In genomic region chr3:38247366-38248035, GRCh38 we compare ENCODE assay signal across 10 cellular contexts. TPM values are rescaled to one million over a fixed set of nuclear protein-coding genes. Genes with fewer than 3 reads are reported as not detected.
DNase-seq lines count a peak whose midpoint lies in the region; ATAC-seq and TF ChIP-seq lines count a peak whose summit lies in the region.
"Had no signal": no experiment of that assay in that cellular context is flagged by ENCODE, and none has a peak within 500 bp of the region (broad histone marks: within the 10 kb centered on the region; RNA-seq: fewer than 3 reads in every experiment).

No MANE protein-coding gene starts in this region.

- peaks cover 16% of the 10 kb centered on the region for H3K79me2 ChIP-seq in mammary epithelial cell (ENCODE audit: insufficient read depth, low read length)

- dilution Hi-C loops in IMR-90 (cut with HindIII; ENCODE audit: low sequenced_read_pairs, unreplicated experiment), result no loop called here
- dilution Hi-C loops in mammary epithelial cell (cut with HindIII; ENCODE audit: low sequenced_read_pairs), result loop anchor here (5.0 kb wide), 1 partner anchor 60 kb away; no protein-coding TSS in a partner anchor

- H4K91ac ChIP-seq in IMR-90 (ENCODE audit: insufficient read depth, low read depth, low read length), result no peak overlapping the region

- no peak overlapping the region for H2BK5ac ChIP-seq in IMR-90 (ENCODE audit: low read depth, low read length, poor library complexity, severe bottlenecking)

- no peak overlapping the region for H3K4me3 Mint-ChIP-seq in CD4-positive, alpha-beta memory T cell
- H3K4me3 Mint-ChIP-seq: activated CD4-positive, alpha-beta memory T cell treated with anti-CD3 and anti-CD28 coated beads for 36 hours had no signal

- H3K27ac ChIP-seq in IMR-90 (ENCODE audit: insufficient read depth, low read length) (no peak overlapping the region), mammary epithelial cell (ENCODE audit: insufficient read depth, low read depth, low read length) (peak overlapping the region; percentile 53)
- H3K27ac ChIP-seq in effector memory CD4-positive, alpha-beta T cell (ENCODE audit: insufficient read depth, low read length, poor library complexity, severe bottlenecking), result no peak overlapping the region
- no peak overlapping the region for H3K27ac ChIP-seq in CD4-positive, alpha-beta memory T cell (ENCODE audit: low read depth, low read length)
- H3K27ac ChIP-seq: suprapubic skin had no signal

- no peak overlapping the region for H2BK20ac ChIP-seq in IMR-90 (ENCODE audit: low read depth, low read length)

- DNase-seq in AG08396 (ENCODE audit: low spot score), result peak; percentile 77
- peak; percentile 93 for DNase-seq in IMR-90
- peak; percentile 91 for DNase-seq in mammary epithelial cell
- no peak for DNase-seq in left lobe of liver (ENCODE audit: low spot score)
- no peak for DNase-seq in effector memory CD4-positive, alpha-beta T cell
- no peak for DNase-seq in CD4-positive, alpha-beta memory T cell
- DNase-seq in AML-193 (lab: John Stamatoyannopoulos, UW), result no peak
- no peak for DNase-seq in stimulated activated naive CD4-positive, alpha-beta T cell (lab: John Stamatoyannopoulos, UW)
- DNase-seq: activated CD4-positive, alpha-beta memory T cell treated with anti-CD3 and anti-CD28 coated beads for 36 hours had no signal

- peaks cover 16% of the 10 kb centered on the region for H3K36me3 ChIP-seq in IMR-90 (ENCODE audit: control insufficient read depth, insufficient read depth, low read length)
- peaks cover 34% of the 10 kb centered on the region for H3K36me3 ChIP-seq in mammary epithelial cell (ENCODE audit: insufficient read depth, low read length)
- H3K36me3 ChIP-seq in effector memory CD4-positive, alpha-beta T cell (ENCODE audit: control insufficient read depth, insufficient read depth, low read length), result peaks cover 44% of the 10 kb centered on the region
- H3K36me3 ChIP-seq in CD4-positive, alpha-beta memory T cell (ENCODE audit: insufficient read depth, low read length), result peaks cover 35% of the 10 kb centered on the region

- no peaks in the 10 kb centered on the region for H3K27me3 Mint-ChIP-seq in CD4-positive, alpha-beta memory T cell
- H3K27me3 Mint-ChIP-seq: activated CD4-positive, alpha-beta memory T cell treated with anti-CD3 and anti-CD28 coated beads for 36 hours had no signal

- H2BK120ac ChIP-seq in IMR-90 (ENCODE audit: low read depth, low read length), result no peak overlapping the region

- H2AK9ac ChIP-seq in IMR-90 (replicated peaks; ENCODE audit: low read depth, low read length, poor library complexity), result no peak overlapping the region

- no peak overlapping the region for H2BK15ac ChIP-seq in IMR-90 (ENCODE audit: low read depth, low read length)

- TF ChIP-seq RAD21 in IMR-90 (IDR thresholded peaks at IDR 0.05; ENCODE audit: low read length), result peak; percentile 61

- POLR2A ChIA-PET in IMR-90 (lab: Charles Lee; ENCODE audit: unreplicated experiment), result interaction anchor here (0.7 kb wide), 1 partner anchor 85 kb away, joined by 3 read pairs; no protein-coding TSS in a partner anchor
- POLR2A ChIA-PET in CD4-positive, alpha-beta memory T cell (lab: Charles Lee; ENCODE audit: partially characterized antibody), result no interaction called here

- H4K20me1 ChIP-seq in IMR-90 (ENCODE audit: insufficient read depth, low read length) (peaks cover 5% of the 10 kb centered on the region; the same call in 1 of the 2 replicates), mammary epithelial cell (ENCODE audit: insufficient read depth, low read length) (no peaks in the 10 kb centered on the region)

- peak overlapping the region in 3 of 7 donors; percentile 14 to 61 (median 34) for H3K27ac Mint-ChIP-seq in CD4-positive, alpha-beta memory T cell
- H3K27ac Mint-ChIP-seq: activated CD4-positive, alpha-beta memory T cell treated with anti-CD3 and anti-CD28 coated beads for 36 hours had no signal

- peaks cover 0 to 4% (median 0%) of the 10 kb centered on the region in 4 donors for H3K4me1 Mint-ChIP-seq in CD4-positive, alpha-beta memory T cell

- in situ Hi-C loops in IMR-90 (cut with MboI; ENCODE audit: low sequenced_read_pairs), result no loop called here
- in situ Hi-C loops in mammary epithelial cell (cut with MboI; ENCODE audit: low sequenced_read_pairs in 2 of 2), result no loop called here

- H3K56ac ChIP-seq in IMR-90 (ENCODE audit: extremely low read depth, insufficient read depth, low read length), result no peak overlapping the region

- TF ChIP-seq POLR2A in IMR-90 (IDR thresholded peaks at IDR 0.05; ENCODE audit: low read depth, low read length), result no peak

- peaks cover 49 to 81% of the 10 kb centered on the region in 2 donors for H3K36me3 Mint-ChIP-seq in CD4-positive, alpha-beta memory T cell

- BruUV-seq in IMR-90 (replicated peaks; lab: Mats Ljungman, UMichigan) (no TSS peak), mammary epithelial cell (replicated peaks; lab: Mats Ljungman, UMichigan) (no TSS peak)

- H3K9ac ChIP-seq in IMR-90 (ENCODE audit: low read depth, low read length) (no peak overlapping the region), mammary epithelial cell (ENCODE audit: insufficient read depth, low read length) (no peak overlapping the region)

- peak; percentile 49 for TF ChIP-seq CTCF in IMR-90 (conservative IDR thresholded peaks at IDR 0.05; ENCODE audit: low read depth, low read length)
- TF ChIP-seq CTCF in mammary epithelial cell (conservative IDR thresholded peaks at IDR 0.05 in 1 of 2, IDR thresholded peaks at IDR 0.05 in 1 of 2; ENCODE audit: extremely low read depth in 1 of 2, insufficient read depth in 1 of 2, low read depth in 1 of 2, low read length in 2 of 2), result peak; percentile 31 to 55

- intact Hi-C loops in IMR-90 (cut with micrococcal nuclease), result loop anchor here (2.0 kb wide), 1 partner anchor 111 kb away; the partner anchor contains the start of gene ACAA1
- intact Hi-C loops in mammary epithelial cell (cut with micrococcal nuclease), result loop anchor here (1.0 to 5.0 kb wide), 5 partner anchors 19 to 243 kb away; partner anchors contain the start of gene ACAA1
- intact Hi-C loops in CD4-positive, alpha-beta memory T cell (cut with micrococcal nuclease), result no loop called here

- H4K5ac ChIP-seq in IMR-90 (ENCODE audit: low read depth, low read length), result no peak overlapping the region

- H3K4me3 ChIP-seq in IMR-90 (ENCODE audit: insufficient read depth, low read depth, low read length), result no peak overlapping the region
- H3K4me3 ChIP-seq in mammary epithelial cell (replicated peaks in 1 of 3; ENCODE audit: insufficient read depth in 1 of 3, low read depth in 2 of 3, low read length in 3 of 3), result no peak overlapping the region
- no peak overlapping the region for H3K4me3 ChIP-seq in effector memory CD4-positive, alpha-beta T cell (ENCODE audit: insufficient read depth, low read depth, low read length, poor library complexity, severe bottlenecking)
- H3K4me3 ChIP-seq in CD4-positive, alpha-beta memory T cell (ENCODE audit: low read length in 2 of 2), result no peak overlapping the region
- H3K4me3 ChIP-seq: suprapubic skin had no signal

- H3K4me2 ChIP-seq in IMR-90 (ENCODE audit: low read depth, low read length) (no peak overlapping the region), mammary epithelial cell (ENCODE audit: insufficient read depth, low read depth, low read length) (no peak overlapping the region)

- H3K79me1 ChIP-seq in IMR-90 (ENCODE audit: low read depth in 1 of 2, low read length in 2 of 2), result peaks cover 20 to 24% of the 10 kb centered on the region in 2 experiments

- H3K9me3 ChIP-seq in IMR-90 (ENCODE audit: control insufficient read depth, insufficient read depth, low read length) (no peaks in the 10 kb centered on the region), mammary epithelial cell (replicated peaks; ENCODE audit: insufficient read depth, low read length) (no peaks in the 10 kb centered on the region)
- no peaks in the 10 kb centered on the region for H3K9me3 ChIP-seq in effector memory CD4-positive, alpha-beta T cell (ENCODE audit: control insufficient read depth, low read length)
- no peaks in the 10 kb centered on the region for H3K9me3 ChIP-seq in CD4-positive, alpha-beta memory T cell (ENCODE audit: control insufficient read depth in 1 of 2, low read length in 2 of 2)
- H3K9me3 ChIP-seq: suprapubic skin had no signal

- ATAC-seq in IMR-90 (ENCODE audit: low read depth) (peak; percentile 98), left lobe of liver (peak; percentile 77)

- H2AFZ ChIP-seq in IMR-90 (replicated peaks; ENCODE audit: low read length, poor library complexity) (no peak overlapping the region), mammary epithelial cell (ENCODE audit: low read depth, low read length) (no peak overlapping the region)

- no peak overlapping the region for H3K23ac ChIP-seq in IMR-90 (ENCODE audit: low read depth, low read length)

- H2AK5ac ChIP-seq in IMR-90 (ENCODE audit: low read depth, low read length), result no peak overlapping the region

- H3K4ac ChIP-seq in IMR-90 (ENCODE audit: low read depth, low read length), result no peak overlapping the region

- no peak overlapping the region for H3K18ac ChIP-seq in IMR-90 (ENCODE audit: low read depth, low read length)

- no peaks in the 10 kb centered on the region; the same call in 1 of the 2 replicates for H3K9me1 ChIP-seq in IMR-90 (ENCODE audit: insufficient read depth, low read length)

- H3K4me1 ChIP-seq in IMR-90 (ENCODE audit: control insufficient read depth, insufficient read depth, low read length), result no peaks in the 10 kb centered on the region; the same call in 1 of the 2 replicates
- peaks cover 12% of the 10 kb centered on the region for H3K4me1 ChIP-seq in mammary epithelial cell (ENCODE audit: insufficient read depth, low read length)
- no peaks in the 10 kb centered on the region for H3K4me1 ChIP-seq in effector memory CD4-positive, alpha-beta T cell (ENCODE audit: control insufficient read depth, insufficient read depth, low read length, poor library complexity, severe bottlenecking)
- no peaks in the 10 kb centered on the region for H3K4me1 ChIP-seq in CD4-positive, alpha-beta memory T cell (ENCODE audit: insufficient read depth, low read length)

- H3K27me3 ChIP-seq in IMR-90 (ENCODE audit: control insufficient read depth, insufficient read depth, low read length) (no peaks in the 10 kb centered on the region), mammary epithelial cell (ENCODE audit: insufficient read depth, low read length) (no peaks in the 10 kb centered on the region)
- no peaks in the 10 kb centered on the region for H3K27me3 ChIP-seq in effector memory CD4-positive, alpha-beta T cell (replicated peaks; ENCODE audit: control insufficient read depth, insufficient read depth, low read length, poor library complexity, severe bottlenecking)
- H3K27me3 ChIP-seq in CD4-positive, alpha-beta memory T cell (ENCODE audit: insufficient read depth, low read length), result no peaks in the 10 kb centered on the region
- H3K27me3 ChIP-seq: suprapubic skin had no signal

- no peak overlapping the region for H4K8ac ChIP-seq in IMR-90 (ENCODE audit: low read depth in 2 of 2, low read length in 2 of 2)

- no peaks in the 10 kb centered on the region for H3K9me3 Mint-ChIP-seq in CD4-positive, alpha-beta memory T cell
- H3K9me3 Mint-ChIP-seq: activated CD4-positive, alpha-beta memory T cell treated with anti-CD3 and anti-CD28 coated beads for 36 hours had no signal

- H3K14ac ChIP-seq in IMR-90 (replicated peaks; ENCODE audit: low read depth, low read length), result no peak overlapping the region

- CTCF ChIA-PET in IMR-90 (lab: Yijun Ruan, JAX) (interaction anchor here (0.6 to 1.5 kb wide), 5 partner anchors 11 to 130 kb away, joined by 3 to 5 read pairs (median 3); no protein-coding TSS in a partner anchor), mammary epithelial cell (lab: Charles Lee; ENCODE audit: low non-redundant PET) (interaction anchor here (0.5 to 0.7 kb wide), 2 partner anchors 129 to 244 kb away, joined by 3 to 5 read pairs; no protein-coding TSS in a partner anchor)
- CTCF ChIA-PET in CD4-positive, alpha-beta memory T cell (lab: Charles Lee; ENCODE audit: partially characterized antibody), result interaction anchor here (1.1 kb wide), 1 partner anchor 273 kb away, joined by 3 read pairs; no protein-coding TSS in a partner anchor

RNA-seq across cellular contexts. Expression of gene SLC22A13, which starts 18.1 kb away (rescaled TPM):
- total RNA-seq in IMR-90 (2012; rRNA removed) (under 0.01 TPM in 2 replicates), mammary epithelial cell (1 to 10 TPM in 1 of 2 donors, under 1 TPM in 1; 0.67 to 2.5 TPM), left lobe of liver (0.50 TPM)
- polyA plus RNA-seq in IMR-90 (2012; rRNA removed) (0.22 and 0.29 TPM in 2 replicates), mammary epithelial cell (0.14 TPM)
- 0.02 TPM in 1 of 2 replicates, not detected in the other for polyA plus RNA-seq in IMR-90 (2012; cell fraction: cytosol; rRNA removed)
- 1.4 and 1.8 TPM in 2 replicates for polyA plus RNA-seq in IMR-90 (2012; cell fraction: nucleus; rRNA removed; ENCODE audit: low replicate concordance)
- polyA minus RNA-seq in mammary epithelial cell, result not detected
- under 1 TPM; 0.44 to 0.67 TPM for total RNA-seq in CD4-positive, alpha-beta memory T cell
- under 1 TPM in 1 of 2 donors, not detected in 1; 0.18 TPM for polyA plus RNA-seq in CD4-positive, alpha-beta memory T cell

RNA-seq across cellular contexts. Expression of gene SLC22A14, which starts 34.6 kb away (rescaled TPM):
- under 0.01 TPM in 1 of 2 replicates, not detected in the other for total RNA-seq in IMR-90 (2012; rRNA removed)
- polyA plus RNA-seq in IMR-90 (2012; rRNA removed), result 0.07 and 0.10 TPM in 2 replicates
- 0.04 and 0.14 TPM in 2 replicates for polyA plus RNA-seq in IMR-90 (2012; cell fraction: cytosol; rRNA removed)
- polyA plus RNA-seq in IMR-90 (2012; cell fraction: nucleus; rRNA removed; ENCODE audit: low replicate concordance), result 0.36 and 0.62 TPM in 2 replicates
- under 1 TPM; 0.33 to 0.75 TPM for total RNA-seq in mammary epithelial cell
- 0.10 TPM for polyA plus RNA-seq in mammary epithelial cell
- not detected for polyA minus RNA-seq in mammary epithelial cell
- total RNA-seq in left lobe of liver, result not detected
- total RNA-seq in CD4-positive, alpha-beta memory T cell, result not detected
- under 1 TPM in 1 of 2 donors, not detected in 1; 0.10 TPM for polyA plus RNA-seq in CD4-positive, alpha-beta memory T cell
- total RNA-seq: activated CD4-positive, alpha-beta memory T cell treated with anti-CD3 and anti-CD28 coated beads for 36 hours had no signal

Comparison
In these comparisons a context has a peak if more than half of its experiments do, and no peak if none do; other contexts are left out.
1. DNase-seq: peak in AG08396 (single experiment), IMR-90 (single experiment) and mammary epithelial cell (single experiment); none in left lobe of liver (single experiment), effector memory CD4-positive, alpha-beta T cell (0 of 3), CD4-positive, alpha-beta memory T cell (0 of 5), AML-193 (0 of 2) and stimulated activated naive CD4-positive, alpha-beta T cell (0 of 6).